1 cellular context compared by ENCODE assay signal in the genomic region with DNA sequence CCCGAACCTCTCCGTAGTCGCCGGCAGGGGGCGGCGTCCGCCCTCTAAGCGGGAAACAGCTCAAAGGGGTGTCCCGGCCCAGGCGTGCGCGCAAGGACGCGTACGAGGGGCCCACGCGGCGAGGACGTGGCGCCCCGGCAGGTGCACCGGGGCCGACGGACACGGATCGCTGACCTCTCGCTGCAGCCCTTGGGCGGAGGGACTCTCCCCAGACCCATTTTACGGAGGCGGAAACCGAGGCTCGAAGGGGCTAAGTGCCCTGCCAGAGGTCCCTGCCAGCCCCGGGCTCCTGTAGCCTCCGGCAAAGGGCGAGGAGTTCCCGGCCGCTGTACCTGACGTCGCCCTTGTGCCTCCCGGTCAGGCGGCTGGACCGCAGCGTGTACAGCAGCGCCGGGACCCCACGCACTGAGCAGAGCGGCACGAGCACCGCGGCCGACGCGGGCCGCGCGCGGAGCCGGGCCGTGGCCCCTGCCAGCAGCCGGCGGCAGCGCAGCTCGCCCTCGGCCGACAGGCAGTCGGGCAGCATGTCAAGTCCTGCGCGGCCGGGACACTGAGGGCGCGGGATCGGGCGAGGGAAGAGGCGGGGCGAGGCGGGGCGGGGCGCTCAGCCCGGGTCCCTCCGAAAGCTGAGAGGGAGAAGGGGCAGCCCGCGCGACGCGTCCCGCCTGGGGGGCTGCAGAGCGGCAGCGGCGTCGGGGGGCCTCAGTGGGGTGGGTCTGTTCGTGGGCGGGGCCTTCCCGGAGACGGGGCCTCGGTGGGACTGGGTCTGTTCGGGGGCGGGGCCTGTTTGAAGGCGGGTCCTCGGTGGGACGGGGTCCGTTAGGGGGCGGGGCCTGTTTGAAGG.
TF ChIP-seq lines count a peak whose summit lies in the region.

A gene with protein sequence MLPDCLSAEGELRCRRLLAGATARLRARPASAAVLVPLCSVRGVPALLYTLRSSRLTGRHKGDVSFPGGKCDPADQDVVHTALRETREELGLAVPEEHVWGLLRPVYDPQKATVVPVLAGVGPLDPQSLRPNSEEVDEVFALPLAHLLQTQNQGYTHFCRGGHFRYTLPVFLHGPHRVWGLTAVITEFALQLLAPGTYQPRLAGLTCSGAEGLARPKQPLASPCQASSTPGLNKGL (minus strand): TSS at position 552 of the 844 bp plus-strand sequence. CDS start 26 bp downstream, at position 526.

TF ChIP-seq in HepG2, 621 proteins besides CTCF, POLR2A, EP300 and RAD21 (continued from another document and continues in another):
- TF ChIP-seq BCL6 (CRISPR knock-in tag; IDR thresholded peaks at IDR 0.05) (0 out of 2 replicates have a peak, but pooled peaks have one; percentile 37), RBFOX2 (IDR thresholded peaks at IDR 0.05; ENCODE audit: low read depth, low read length) (peak; percentile 88), ZSCAN22 (CRISPR knock-in tag; IDR thresholded peaks at IDR 0.05) (peak; percentile 56; the same call in 1 of the 2 replicates), GZF1 (CRISPR knock-in tag; IDR thresholded peaks at IDR 0.05) (peak; percentile 65; the same call in 1 of the 2 replicates), NR2C2 (CRISPR knock-in tag; IDR thresholded peaks at IDR 0.05; ENCODE audit: borderline replicate concordance) (0 out of 2 replicates have a peak, but pooled peaks have one; percentile 24), PHF20 (CRISPR knock-in tag; IDR thresholded peaks at IDR 0.05) (0 out of 2 replicates have a peak, but pooled peaks have one; percentile 49), ATM (IDR thresholded peaks at IDR 0.05; ENCODE audit: borderline replicate concordance) (no peak), ZNF629 (CRISPR knock-in tag; conservative IDR thresholded peaks at IDR 0.05) (peak; percentile 98), MAZ (IDR thresholded peaks at IDR 0.05; ENCODE audit: borderline replicate concordance, low read depth, low read length) (0 out of 2 replicates have a peak, but pooled peaks have one; percentile 5), MAZ (CRISPR knock-in tag; IDR thresholded peaks at IDR 0.05; ENCODE audit: low read depth) (no peak; the same call in 1 of the 2 replicates), ZNF30 (CRISPR knock-in tag; IDR thresholded peaks at IDR 0.05) (no peak), NFE2L1 (CRISPR knock-in tag; IDR thresholded peaks at IDR 0.05; ENCODE audit: borderline replicate concordance) (no peak), ZNF841 (CRISPR knock-in tag; IDR thresholded peaks at IDR 0.05; ENCODE audit: borderline replicate concordance) (0 out of 2 replicates have a peak, but pooled peaks have one; percentile 39), ZNF713 (CRISPR knock-in tag; IDR thresholded peaks at IDR 0.05) (no peak), ZSCAN12 (CRISPR knock-in tag; IDR thresholded peaks at IDR 0.05) (no peak), ZNF17 (CRISPR knock-in tag; IDR thresholded peaks at IDR 0.05) (no peak), ZNF781 (CRISPR knock-in tag; IDR thresholded peaks at IDR 0.05; ENCODE audit: borderline replicate concordance, not compliant biosample characterization) (no peak), ZNF652 (CRISPR knock-in tag; IDR thresholded peaks at IDR 0.05; ENCODE audit: borderline replicate concordance, low read depth) (no peak), SRSF4 (IDR thresholded peaks at IDR 0.05; ENCODE audit: low read depth, low read length, poor library complexity, severe bottlenecking) (no peak), STAT5B (CRISPR knock-in tag; IDR thresholded peaks at IDR 0.05) (0 out of 2 replicates have a peak, but pooled peaks have one; percentile 38), ZNF616 (CRISPR knock-in tag; IDR thresholded peaks at IDR 0.05; ENCODE audit: low read depth) (no peak; the same call in 1 of the 2 replicates), SMARCC2 (IDR thresholded peaks at IDR 0.05) (no peak), ZBTB8A (CRISPR knock-in tag; IDR thresholded peaks at IDR 0.05; ENCODE audit: borderline replicate concordance, low read depth) (no peak), NR2F1 (CRISPR knock-in tag; IDR thresholded peaks at IDR 0.05) (no peak), SPEN (CRISPR knock-in tag; IDR thresholded peaks at IDR 0.05; ENCODE audit: low read depth) (peak; percentile 34)
- TF ChIP-seq, protein P1, sequence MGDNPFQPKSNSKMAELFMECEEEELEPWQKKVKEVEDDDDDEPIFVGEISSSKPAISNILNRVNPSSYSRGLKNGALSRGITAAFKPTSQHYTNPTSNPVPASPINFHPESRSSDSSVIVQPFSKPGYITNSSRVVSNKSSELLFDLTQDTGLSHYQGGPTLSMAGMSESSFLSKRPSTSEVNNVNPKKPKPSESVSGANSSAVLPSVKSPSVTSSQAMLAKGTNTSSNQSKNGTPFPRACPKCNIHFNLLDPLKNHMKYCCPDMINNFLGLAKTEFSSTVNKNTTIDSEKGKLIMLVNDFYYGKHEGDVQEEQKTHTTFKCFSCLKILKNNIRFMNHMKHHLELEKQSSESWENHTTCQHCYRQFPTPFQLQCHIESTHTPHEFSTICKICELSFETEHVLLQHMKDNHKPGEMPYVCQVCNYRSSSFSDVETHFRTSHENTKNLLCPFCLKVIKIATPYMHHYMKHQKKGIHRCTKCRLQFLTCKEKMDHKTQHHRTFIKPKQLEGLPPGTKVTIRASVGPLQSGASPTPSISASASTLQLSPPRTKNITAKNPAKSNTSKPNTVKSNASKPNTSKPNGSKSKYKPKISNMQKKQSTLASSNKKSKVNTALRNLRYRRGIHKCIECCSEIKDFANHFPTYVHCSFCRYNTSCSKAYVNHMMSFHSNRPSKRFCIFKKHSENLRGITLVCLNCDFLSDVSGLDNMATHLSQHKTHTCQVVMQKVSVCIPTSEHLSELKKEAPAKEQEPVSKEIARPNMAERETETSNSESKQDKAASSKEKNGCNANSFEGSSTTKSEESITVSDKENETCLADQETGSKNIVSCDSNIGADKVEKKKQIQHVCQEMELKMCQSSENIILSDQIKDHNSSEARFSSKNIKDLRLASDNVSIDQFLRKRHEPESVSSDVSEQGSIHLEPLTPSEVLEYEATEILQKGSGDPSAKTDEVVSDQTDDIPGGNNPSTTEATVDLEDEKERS (CRISPR knock-in tag; IDR thresholded peaks at IDR 0.05), result no peak; the same call in 1 of the 2 replicates
- TF ChIP-seq, protein P2, sequence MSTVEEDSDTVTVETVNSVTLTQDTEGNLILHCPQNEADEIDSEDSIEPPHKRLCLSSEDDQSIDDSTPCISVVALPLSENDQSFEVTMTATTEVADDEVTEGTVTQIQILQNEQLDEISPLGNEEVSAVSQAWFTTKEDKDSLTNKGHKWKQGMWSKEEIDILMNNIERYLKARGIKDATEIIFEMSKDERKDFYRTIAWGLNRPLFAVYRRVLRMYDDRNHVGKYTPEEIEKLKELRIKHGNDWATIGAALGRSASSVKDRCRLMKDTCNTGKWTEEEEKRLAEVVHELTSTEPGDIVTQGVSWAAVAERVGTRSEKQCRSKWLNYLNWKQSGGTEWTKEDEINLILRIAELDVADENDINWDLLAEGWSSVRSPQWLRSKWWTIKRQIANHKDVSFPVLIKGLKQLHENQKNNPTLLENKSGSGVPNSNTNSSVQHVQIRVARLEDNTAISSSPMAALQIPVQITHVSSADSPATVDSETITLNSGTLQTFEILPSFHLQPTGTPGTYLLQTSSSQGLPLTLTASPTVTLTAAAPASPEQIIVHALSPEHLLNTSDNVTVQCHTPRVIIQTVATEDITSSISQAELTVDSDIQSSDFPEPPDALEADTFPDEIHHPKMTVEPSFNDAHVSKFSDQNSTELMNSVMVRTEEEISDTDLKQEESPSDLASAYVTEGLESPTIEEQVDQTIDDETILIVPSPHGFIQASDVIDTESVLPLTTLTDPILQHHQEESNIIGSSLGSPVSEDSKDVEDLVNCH (CRISPR knock-in tag; IDR thresholded peaks at IDR 0.05), result no peak
- TF ChIP-seq, protein P3, sequence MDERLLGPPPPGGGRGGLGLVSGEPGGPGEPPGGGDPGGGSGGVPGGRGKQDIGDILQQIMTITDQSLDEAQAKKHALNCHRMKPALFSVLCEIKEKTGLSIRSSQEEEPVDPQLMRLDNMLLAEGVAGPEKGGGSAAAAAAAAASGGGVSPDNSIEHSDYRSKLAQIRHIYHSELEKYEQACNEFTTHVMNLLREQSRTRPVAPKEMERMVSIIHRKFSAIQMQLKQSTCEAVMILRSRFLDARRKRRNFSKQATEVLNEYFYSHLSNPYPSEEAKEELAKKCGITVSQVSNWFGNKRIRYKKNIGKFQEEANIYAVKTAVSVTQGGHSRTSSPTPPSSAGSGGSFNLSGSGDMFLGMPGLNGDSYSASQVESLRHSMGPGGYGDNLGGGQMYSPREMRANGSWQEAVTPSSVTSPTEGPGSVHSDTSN (CRISPR knock-in tag; IDR thresholded peaks at IDR 0.05), result no peak
- TF ChIP-seq, protein P4, sequence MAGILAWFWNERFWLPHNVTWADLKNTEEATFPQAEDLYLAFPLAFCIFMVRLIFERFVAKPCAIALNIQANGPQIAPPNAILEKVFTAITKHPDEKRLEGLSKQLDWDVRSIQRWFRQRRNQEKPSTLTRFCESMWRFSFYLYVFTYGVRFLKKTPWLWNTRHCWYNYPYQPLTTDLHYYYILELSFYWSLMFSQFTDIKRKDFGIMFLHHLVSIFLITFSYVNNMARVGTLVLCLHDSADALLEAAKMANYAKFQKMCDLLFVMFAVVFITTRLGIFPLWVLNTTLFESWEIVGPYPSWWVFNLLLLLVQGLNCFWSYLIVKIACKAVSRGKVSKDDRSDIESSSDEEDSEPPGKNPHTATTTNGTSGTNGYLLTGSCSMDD (CRISPR knock-in tag; IDR thresholded peaks at IDR 0.05), result no peak
- TF ChIP-seq, protein P5, sequence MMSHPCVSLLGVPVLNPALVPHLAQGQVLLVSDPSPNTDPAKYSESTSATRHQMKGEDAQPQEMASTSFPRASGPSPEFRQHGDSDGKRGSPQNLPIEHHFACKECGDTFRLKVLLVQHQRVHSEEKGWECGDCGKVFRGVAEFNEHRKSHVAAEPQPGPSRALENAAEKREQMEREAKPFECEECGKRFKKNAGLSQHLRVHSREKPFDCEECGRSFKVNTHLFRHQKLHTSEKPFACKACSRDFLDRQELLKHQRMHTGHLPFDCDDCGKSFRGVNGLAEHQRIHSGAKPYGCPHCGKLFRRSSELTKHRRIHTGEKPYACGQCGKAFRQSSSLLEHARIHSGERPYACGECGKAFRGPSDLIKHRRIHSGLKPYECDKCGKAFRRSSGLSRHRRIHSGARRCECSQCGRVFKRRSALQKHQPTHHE (CRISPR knock-in tag; IDR thresholded peaks at IDR 0.05; ENCODE audit: borderline replicate concordance), result 0 out of 2 replicates have a peak, but pooled peaks have one; percentile 29
- TF ChIP-seq, protein P6, sequence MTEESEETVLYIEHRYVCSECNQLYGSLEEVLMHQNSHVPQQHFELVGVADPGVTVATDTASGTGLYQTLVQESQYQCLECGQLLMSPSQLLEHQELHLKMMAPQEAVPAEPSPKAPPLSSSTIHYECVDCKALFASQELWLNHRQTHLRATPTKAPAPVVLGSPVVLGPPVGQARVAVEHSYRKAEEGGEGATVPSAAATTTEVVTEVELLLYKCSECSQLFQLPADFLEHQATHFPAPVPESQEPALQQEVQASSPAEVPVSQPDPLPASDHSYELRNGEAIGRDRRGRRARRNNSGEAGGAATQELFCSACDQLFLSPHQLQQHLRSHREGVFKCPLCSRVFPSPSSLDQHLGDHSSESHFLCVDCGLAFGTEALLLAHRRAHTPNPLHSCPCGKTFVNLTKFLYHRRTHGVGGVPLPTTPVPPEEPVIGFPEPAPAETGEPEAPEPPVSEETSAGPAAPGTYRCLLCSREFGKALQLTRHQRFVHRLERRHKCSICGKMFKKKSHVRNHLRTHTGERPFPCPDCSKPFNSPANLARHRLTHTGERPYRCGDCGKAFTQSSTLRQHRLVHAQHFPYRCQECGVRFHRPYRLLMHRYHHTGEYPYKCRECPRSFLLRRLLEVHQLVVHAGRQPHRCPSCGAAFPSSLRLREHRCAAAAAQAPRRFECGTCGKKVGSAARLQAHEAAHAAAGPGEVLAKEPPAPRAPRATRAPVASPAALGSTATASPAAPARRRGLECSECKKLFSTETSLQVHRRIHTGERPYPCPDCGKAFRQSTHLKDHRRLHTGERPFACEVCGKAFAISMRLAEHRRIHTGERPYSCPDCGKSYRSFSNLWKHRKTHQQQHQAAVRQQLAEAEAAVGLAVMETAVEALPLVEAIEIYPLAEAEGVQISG (CRISPR knock-in tag; IDR thresholded peaks at IDR 0.05), result peak; percentile 59
- TF ChIP-seq, protein P7, sequence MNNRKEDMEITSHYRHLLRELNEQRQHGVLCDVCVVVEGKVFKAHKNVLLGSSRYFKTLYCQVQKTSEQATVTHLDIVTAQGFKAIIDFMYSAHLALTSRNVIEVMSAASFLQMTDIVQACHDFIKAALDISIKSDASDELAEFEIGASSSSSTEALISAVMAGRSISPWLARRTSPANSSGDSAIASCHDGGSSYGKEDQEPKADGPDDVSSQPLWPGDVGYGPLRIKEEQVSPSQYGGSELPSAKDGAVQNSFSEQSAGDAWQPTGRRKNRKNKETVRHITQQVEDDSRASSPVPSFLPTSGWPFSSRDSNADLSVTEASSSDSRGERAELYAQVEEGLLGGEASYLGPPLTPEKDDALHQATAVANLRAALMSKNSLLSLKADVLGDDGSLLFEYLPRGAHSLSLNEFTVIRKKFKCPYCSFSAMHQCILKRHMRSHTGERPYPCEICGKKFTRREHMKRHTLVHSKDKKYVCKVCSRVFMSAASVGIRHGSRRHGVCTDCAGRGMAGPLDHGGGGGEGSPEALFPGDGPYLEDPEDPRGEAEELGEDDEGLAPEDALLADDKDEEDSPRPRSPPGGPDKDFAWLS (CRISPR knock-in tag; IDR thresholded peaks at IDR 0.05; ENCODE audit: borderline replicate concordance), result no peak
- TF ChIP-seq, protein P8, sequence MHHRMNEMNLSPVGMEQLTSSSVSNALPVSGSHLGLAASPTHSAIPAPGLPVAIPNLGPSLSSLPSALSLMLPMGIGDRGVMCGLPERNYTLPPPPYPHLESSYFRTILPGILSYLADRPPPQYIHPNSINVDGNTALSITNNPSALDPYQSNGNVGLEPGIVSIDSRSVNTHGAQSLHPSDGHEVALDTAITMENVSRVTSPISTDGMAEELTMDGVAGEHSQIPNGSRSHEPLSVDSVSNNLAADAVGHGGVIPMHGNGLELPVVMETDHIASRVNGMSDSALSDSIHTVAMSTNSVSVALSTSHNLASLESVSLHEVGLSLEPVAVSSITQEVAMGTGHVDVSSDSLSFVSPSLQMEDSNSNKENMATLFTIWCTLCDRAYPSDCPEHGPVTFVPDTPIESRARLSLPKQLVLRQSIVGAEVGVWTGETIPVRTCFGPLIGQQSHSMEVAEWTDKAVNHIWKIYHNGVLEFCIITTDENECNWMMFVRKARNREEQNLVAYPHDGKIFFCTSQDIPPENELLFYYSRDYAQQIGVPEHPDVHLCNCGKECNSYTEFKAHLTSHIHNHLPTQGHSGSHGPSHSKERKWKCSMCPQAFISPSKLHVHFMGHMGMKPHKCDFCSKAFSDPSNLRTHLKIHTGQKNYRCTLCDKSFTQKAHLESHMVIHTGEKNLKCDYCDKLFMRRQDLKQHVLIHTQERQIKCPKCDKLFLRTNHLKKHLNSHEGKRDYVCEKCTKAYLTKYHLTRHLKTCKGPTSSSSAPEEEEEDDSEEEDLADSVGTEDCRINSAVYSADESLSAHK (CRISPR knock-in tag; IDR thresholded peaks at IDR 0.05; ENCODE audit: borderline replicate concordance), result no peak
- TF ChIP-seq, protein P9, sequence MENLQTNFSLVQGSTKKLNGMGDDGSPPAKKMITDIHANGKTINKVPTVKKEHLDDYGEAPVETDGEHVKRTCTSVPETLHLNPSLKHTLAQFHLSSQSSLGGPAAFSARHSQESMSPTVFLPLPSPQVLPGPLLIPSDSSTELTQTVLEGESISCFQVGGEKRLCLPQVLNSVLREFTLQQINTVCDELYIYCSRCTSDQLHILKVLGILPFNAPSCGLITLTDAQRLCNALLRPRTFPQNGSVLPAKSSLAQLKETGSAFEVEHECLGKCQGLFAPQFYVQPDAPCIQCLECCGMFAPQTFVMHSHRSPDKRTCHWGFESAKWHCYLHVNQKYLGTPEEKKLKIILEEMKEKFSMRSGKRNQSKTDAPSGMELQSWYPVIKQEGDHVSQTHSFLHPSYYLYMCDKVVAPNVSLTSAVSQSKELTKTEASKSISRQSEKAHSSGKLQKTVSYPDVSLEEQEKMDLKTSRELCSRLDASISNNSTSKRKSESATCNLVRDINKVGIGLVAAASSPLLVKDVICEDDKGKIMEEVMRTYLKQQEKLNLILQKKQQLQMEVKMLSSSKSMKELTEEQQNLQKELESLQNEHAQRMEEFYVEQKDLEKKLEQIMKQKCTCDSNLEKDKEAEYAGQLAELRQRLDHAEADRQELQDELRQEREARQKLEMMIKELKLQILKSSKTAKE (CRISPR knock-in tag; IDR thresholded peaks at IDR 0.05; ENCODE audit: borderline replicate concordance), result no peak
